Comparison of ENCODE assay signal across 8 cellular contexts in the genomic region with DNA sequence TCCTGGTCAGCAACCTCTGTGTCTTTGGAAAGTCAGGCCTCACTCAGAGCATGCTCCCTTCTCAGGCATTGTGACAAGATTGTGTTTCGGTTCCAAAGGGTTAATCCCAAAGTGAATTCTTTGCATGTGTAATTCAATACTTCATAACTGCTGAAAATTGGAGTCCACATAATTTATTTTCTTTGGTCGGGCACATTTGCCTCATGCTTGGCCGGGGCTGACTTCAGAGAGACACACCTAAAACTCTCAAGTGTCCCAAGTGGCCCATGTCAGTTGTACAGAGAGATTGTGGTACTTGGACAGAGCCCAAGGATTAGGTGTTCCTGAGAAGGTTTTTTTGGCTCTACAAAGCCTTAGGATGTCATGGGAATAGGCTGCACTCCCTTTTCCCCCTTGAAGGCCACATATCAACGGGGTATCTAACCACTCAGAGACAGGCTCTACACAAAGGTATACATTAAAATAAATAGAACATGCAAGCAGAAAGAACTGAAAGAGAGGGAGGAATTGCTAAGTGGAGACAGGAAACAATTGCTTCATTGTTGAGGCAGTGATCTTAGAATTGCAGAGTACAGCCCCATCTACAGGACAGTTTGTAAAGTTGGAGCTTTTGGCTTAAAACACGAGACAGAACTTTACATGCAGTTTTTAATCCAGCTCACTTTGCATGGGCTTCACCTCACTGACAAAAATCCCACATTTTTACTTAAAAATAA.
A peak's percentile ranks its signal among the peaks of the same experiment; 100 is the strongest.
DNase-seq lines count a peak whose midpoint lies in the region; ATAC-seq and TF ChIP-seq lines count a peak whose summit lies in the region.

No MANE protein-coding gene starts in this region.

- no peaks in the 10 kb centered on the region for H3K27me3 Mint-ChIP-seq in naive B cell

- peaks cover 13% of the 10 kb centered on the region for H3K4me1 ChIP-seq in RWPE2 (ENCODE audit: insufficient read depth, poor library complexity, severe bottlenecking)

- H3K27ac Mint-ChIP-seq in naive B cell: peak overlapping the region in 5 of 6 donors; percentile 0 to 85 (median 62)

- no peaks in the 10 kb centered on the region for H3K36me3 Mint-ChIP-seq in naive B cell

- peak overlapping the region in 6 of 8 donors; percentile 44 to 61 (median 54) for H3K4me3 Mint-ChIP-seq in naive B cell

- peaks cover 0 to 3% (median 0%) of the 10 kb centered on the region in 7 donors for H3K9me3 Mint-ChIP-seq in naive B cell

- H3K27ac ChIP-seq in RWPE2 (ENCODE audit: poor library complexity, severe bottlenecking): peak overlapping the region; percentile 15

- H3K4me1 Mint-ChIP-seq in naive B cell: peaks cover 23 to 36% (median 24%) of the 10 kb centered on the region in 3 donors

- H3K36me3 ChIP-seq in H7 (replicated peaks; ENCODE audit: control insufficient read depth, insufficient read depth, low read length) (no peaks in the 10 kb centered on the region), RWPE2 (ENCODE audit: low read depth) (no peaks in the 10 kb centered on the region)

- H3K4me3 ChIP-seq in H7 (ENCODE audit: insufficient read depth, low read depth, low read length) (no peak overlapping the region), RWPE2 (ENCODE audit: severe bottlenecking) (no peak overlapping the region)

- no peaks in the 10 kb centered on the region for H3K9me3 ChIP-seq in RWPE2 (ENCODE audit: severe bottlenecking)

- H3K27me3 ChIP-seq in H7 (ENCODE audit: control insufficient read depth, insufficient read depth, low read length) (no peaks in the 10 kb centered on the region), RWPE2 (ENCODE audit: insufficient read depth, poor library complexity, severe bottlenecking) (no peaks in the 10 kb centered on the region)

- TF ChIP-seq CTCF in RWPE2 (IDR thresholded peaks at IDR 0.05; ENCODE audit: poor library complexity, severe bottlenecking): peak; percentile 73

- peak; percentile 50 for DNase-seq in GM04504 (ENCODE audit: low read depth)
- DNase-seq in H7: peak; percentile 2
- DNase-seq in LHCN-M2 (ENCODE audit: low read depth): peak; percentile 97
- DNase-seq in RWPE2 (ENCODE audit: low spot score): no peak
- peak; percentile 50 for DNase-seq in naive B cell
- DNase-seq in stimulated activated CD4-positive, alpha-beta T cell treated with anti-CD3 and anti-CD28 coated beads, Interleukin-4, amount 100 ng/mL, for 1 hour: no peak
- DNase-seq in stimulated activated CD4-positive, alpha-beta T cell treated with anti-CD3 and anti-CD28 coated beads, Interleukin-4, amount 100 ng/mL, for 4 hours: no peak

- ATAC-seq in RWPE2 (ENCODE audit: low read depth): peak; percentile 61
- peak; percentile 82 for ATAC-seq in esophagus mucosa
- ATAC-seq in naive B cell (ENCODE audit: low read depth in 2 of 2): peak; percentile 39 to 47

Comparison
In these comparisons a context has a peak if more than half of its experiments do, and no peak if none do; other contexts are left out.
1. DNase-seq: peak in GM04504 (single experiment), H7 (single experiment), LHCN-M2 (single experiment) and naive B cell (single experiment); none in RWPE2 (single experiment), stimulated activated CD4-positive, alpha-beta T cell treated with anti-CD3 and anti-CD28 coated beads, Interleukin-4, amount 100 ng/mL, for 1 hour (single experiment) and stimulated activated CD4-positive, alpha-beta T cell treated with anti-CD3 and anti-CD28 coated beads, Interleukin-4, amount 100 ng/mL, for 4 hours (0 of 2).
2. Peak in every context shown above with its lines, with median percentiles within 50 percentile points of each other: ATAC-seq.